Comparison of ENCODE assay signal across 18 cellular contexts in genomic region chr2:217757108-217757463, GRCh38.
DNase-seq lines count a peak whose midpoint lies in the region; ATAC-seq and TF ChIP-seq lines count a peak whose summit lies in the region.
"Had no signal": no experiment of that assay in that cellular context is flagged by ENCODE, and none has a peak within 500 bp of the region (broad histone marks: within the 10 kb centered on the region; RNA-seq: fewer than 3 reads in every experiment).

No MANE protein-coding gene starts in this region.

- H3K4ac ChIP-seq in neuronal stem cell (ENCODE audit: low read length), result no peak overlapping the region

- H3K4me3 Mint-ChIP-seq in activated CD4-positive, alpha-beta T cell treated with anti-CD3 and anti-CD28 coated beads for 36 hours, result peak overlapping the region; percentile 61
- no peak overlapping the region for H3K4me3 Mint-ChIP-seq in GM23338
- H3K4me3 Mint-ChIP-seq in activated naive CD8-positive, alpha-beta T cell treated with anti-CD3 and anti-CD28 coated beads, Interleukin-2, amount 50 U/mL, for 24 hours, result peak overlapping the region; percentile 6
- H3K4me3 Mint-ChIP-seq: type B pancreatic cell had no signal

- peaks cover 6% of the 10 kb centered on the region for H3K9me3 Mint-ChIP-seq in activated CD4-positive, alpha-beta T cell treated with anti-CD3 and anti-CD28 coated beads for 36 hours (ENCODE audit: low read depth)
- H3K9me3 Mint-ChIP-seq in GM23338, result peaks cover 9% of the 10 kb centered on the region; the same call in 2 of the 3 replicates
- H3K9me3 Mint-ChIP-seq in activated naive CD8-positive, alpha-beta T cell treated with anti-CD3 and anti-CD28 coated beads, Interleukin-2, amount 50 U/mL, for 24 hours, result peaks cover 15% of the 10 kb centered on the region

- H4K91ac ChIP-seq in neuronal stem cell (ENCODE audit: low read depth, low read length, poor library complexity), result no peak overlapping the region

- TF ChIP-seq CTCF in GM23338 (conservative IDR thresholded peaks at IDR 0.05; ENCODE audit: low read depth in 2 of 2) (no peak), BE2C (IDR thresholded peaks at IDR 0.05; ENCODE audit: low read depth, low read length) (no peak)

- no peak overlapping the region for H2BK12ac ChIP-seq in neuronal stem cell (ENCODE audit: low read length)

- H3K79me2 ChIP-seq in GM23338 (replicated peaks; ENCODE audit: insufficient read depth), result no peaks in the 10 kb centered on the region

- no peak overlapping the region for H2BK15ac ChIP-seq in neuronal stem cell (ENCODE audit: low read length)

- no peak overlapping the region for H2BK5ac ChIP-seq in neuronal stem cell (ENCODE audit: low read length)

- no peak overlapping the region for H3K9ac ChIP-seq in neuronal stem cell (ENCODE audit: low read depth, low read length, poor library complexity)
- H3K9ac ChIP-seq: BLaER1 had no signal

- no peak overlapping the region for H4K8ac ChIP-seq in neuronal stem cell (ENCODE audit: low read depth, low read length)

- no peak overlapping the region for H3K14ac ChIP-seq in neuronal stem cell (ENCODE audit: low read length)

- H3K36me3 Mint-ChIP-seq in activated CD4-positive, alpha-beta T cell treated with anti-CD3 and anti-CD28 coated beads for 36 hours (ENCODE audit: low read depth), result no peaks in the 10 kb centered on the region
- peaks cover 3% of the 10 kb centered on the region; the same call in 1 of the 3 replicates for H3K36me3 Mint-ChIP-seq in GM23338 (ENCODE audit: low read depth)
- peaks cover 5% of the 10 kb centered on the region for H3K36me3 Mint-ChIP-seq in activated naive CD8-positive, alpha-beta T cell treated with anti-CD3 and anti-CD28 coated beads, Interleukin-2, amount 50 U/mL, for 24 hours (ENCODE audit: low read depth)

- no peaks in the 10 kb centered on the region for H3K79me1 ChIP-seq in neuronal stem cell (ENCODE audit: low read depth, low read length)

- H3K27ac ChIP-seq in GM23338 (ENCODE audit: low read depth) (no peak overlapping the region), neuronal stem cell (replicated peaks; ENCODE audit: low read length) (no peak overlapping the region)
- H3K27ac ChIP-seq: BLaER1, colonic mucosa, Peyer's patch, SJSA1, skin epidermis had no signal

- H2AK5ac ChIP-seq in neuronal stem cell (ENCODE audit: low read depth, low read length), result peak overlapping the region; percentile 42

- ATAC-seq in activated CD4-positive, alpha-beta T cell treated with anti-CD3 and anti-CD28 coated beads for 36 hours, result peak; percentile 45
- ATAC-seq in GM23338 (no peak), HG02885 (IDR thresholded peaks at IDR 0.05; ENCODE audit: poor library complexity, unreplicated experiment) (no peak)
- peak; percentile 55 for ATAC-seq in activated naive CD8-positive, alpha-beta T cell treated with anti-CD3 and anti-CD28 coated beads, Interleukin-2, amount 50 U/mL, for 24 hours

- H3K36me3 ChIP-seq in GM23338 (ENCODE audit: insufficient read depth) (no peaks in the 10 kb centered on the region), neuronal stem cell (replicated peaks in 1 of 2; ENCODE audit: control insufficient read depth in 2 of 2, insufficient read depth in 2 of 2, low read length in 2 of 2) (no peaks in the 10 kb centered on the region), BE2C (no peaks in the 10 kb centered on the region)
- H3K36me3 ChIP-seq: BLaER1, colonic mucosa, Peyer's patch, SJSA1 had no signal

- H2BK120ac ChIP-seq in neuronal stem cell (ENCODE audit: low read depth, low read length), result no peak overlapping the region

- H3K27me3 ChIP-seq in GM23338 (ENCODE audit: insufficient read depth) (0 out of 2 replicates have a peak, but pooled peaks cover 5% of the 10 kb centered on the region), neuronal stem cell (ENCODE audit: control insufficient read depth in 3 of 3, insufficient read depth in 3 of 3, low read depth in 1 of 3, low read length in 3 of 3) (no peaks in the 10 kb centered on the region), BE2C (no peaks in the 10 kb centered on the region)
- H3K27me3 ChIP-seq: BLaER1, colonic mucosa, Peyer's patch, SJSA1 had no signal

- WGBS in neuronal stem cell (ENCODE audit: extremely low coverage in 2 of 2, insufficient read length in 2 of 2, insufficient replicate concordance in 1 of 2), 2 donors, result no CpG with 5 or more reads among the region's 2 CpGs

- peaks cover 9% of the 10 kb centered on the region; the same call in 1 of the 2 replicates for H3K4me1 ChIP-seq in GM23338 (ENCODE audit: insufficient read depth)
- peaks cover 0 to 3% of the 10 kb centered on the region in 2 donors for H3K4me1 ChIP-seq in neuronal stem cell (ENCODE audit: control insufficient read depth in 2 of 2, insufficient read depth in 1 of 2, low read depth in 1 of 2, low read length in 2 of 2)
- no peaks in the 10 kb centered on the region for H3K4me1 ChIP-seq in BE2C
- H3K4me1 ChIP-seq: colonic mucosa, Peyer's patch, SJSA1 had no signal

- no peak overlapping the region for H3K23ac ChIP-seq in neuronal stem cell (ENCODE audit: low read depth, low read length, poor library complexity)

- H3K4me2 ChIP-seq in GM23338, result no peak overlapping the region; the same call in 1 of the 2 replicates
- no peak overlapping the region for H3K4me2 ChIP-seq in neuronal stem cell (ENCODE audit: insufficient read depth, low read length, poor library complexity, severe bottlenecking)

- H3K4me1 Mint-ChIP-seq in activated CD4-positive, alpha-beta T cell treated with anti-CD3 and anti-CD28 coated beads for 36 hours, result peaks cover 24% of the 10 kb centered on the region
- H3K4me1 Mint-ChIP-seq in GM23338, result peaks cover 3% of the 10 kb centered on the region; the same call in 2 of the 3 replicates
- H3K4me1 Mint-ChIP-seq in activated naive CD8-positive, alpha-beta T cell treated with anti-CD3 and anti-CD28 coated beads, Interleukin-2, amount 50 U/mL, for 24 hours, result peaks cover 31% of the 10 kb centered on the region

- H2AFZ ChIP-seq in GM23338, result peak overlapping the region; percentile 98
- H2AFZ ChIP-seq in neuronal stem cell (ENCODE audit: low read length), result peak overlapping the region; percentile 79

- no peaks in the 10 kb centered on the region for H4K20me1 ChIP-seq in GM23338 (replicated peaks; ENCODE audit: insufficient read depth)
- H4K20me1 ChIP-seq: BLaER1 had no signal

- POLR2A ChIA-PET in activated CD4-positive, alpha-beta T cell treated with anti-CD3 and anti-CD28 coated beads for 36 hours (lab: Charles Lee), result no interaction called here

- H3K4me3 ChIP-seq in GM23338, result no peak overlapping the region
- no peak overlapping the region for H3K4me3 ChIP-seq in neuronal stem cell (ENCODE audit: low read length in 2 of 2)
- H3K4me3 ChIP-seq in BE2C (ENCODE audit: low read depth, low read length), result no peak overlapping the region
- H3K4me3 ChIP-seq: BLaER1, colonic mucosa, mucosa of descending colon, SJSA1, skin epidermis had no signal

- CTCF ChIA-PET in activated CD4-positive, alpha-beta T cell treated with anti-CD3 and anti-CD28 coated beads for 36 hours (lab: Charles Lee), result interaction anchor here (0.6 to 1.3 kb wide), 7 partner anchors 29 to 497 kb away, joined by 3 to 5 read pairs (median 3); no protein-coding TSS in a partner anchor

- DNase-seq in activated CD4-positive, alpha-beta T cell treated with anti-CD3 and anti-CD28 coated beads for 36 hours, result peak; percentile 26
- DNase-seq in activated CD4-positive, alpha-beta T cell treated with anti-CD3 and anti-CD28 coated beads for 4 hours, result no peak
- DNase-seq in GM23338 (ENCODE audit: low spot score), result no peak
- DNase-seq in activated naive CD8-positive, alpha-beta T cell treated with anti-CD3 and anti-CD28 coated beads, Interleukin-2, amount 50 U/mL, for 24 hours, result peak; percentile 22
- DNase-seq in neuronal stem cell (ENCODE audit: low spot score), result no peak
- DNase-seq in pons (ENCODE audit: low spot score), result no peak
- DNase-seq in BE2C, result no peak
- DNase-seq: NCI-H1417 treated with DMSO at 0.1 percent for 48 hours; NCI-H2107; NK-92 treated with Interleukin-12 subunit alpha and Interleukin-12 subunit beta, amount 100 ng/mL, for 24 hours had no signal

- H3K27ac Mint-ChIP-seq in activated CD4-positive, alpha-beta T cell treated with anti-CD3 and anti-CD28 coated beads for 36 hours, result peak overlapping the region; percentile 44
- H3K27ac Mint-ChIP-seq in GM23338, result no peak overlapping the region
- H3K27ac Mint-ChIP-seq in activated naive CD8-positive, alpha-beta T cell treated with anti-CD3 and anti-CD28 coated beads, Interleukin-2, amount 50 U/mL, for 24 hours, result peak overlapping the region; percentile 85
- H3K27ac Mint-ChIP-seq: type B pancreatic cell had no signal

- H3K27me3 Mint-ChIP-seq in activated CD4-positive, alpha-beta T cell treated with anti-CD3 and anti-CD28 coated beads for 36 hours, result peaks cover 2% of the 10 kb centered on the region
- H3K27me3 Mint-ChIP-seq in GM23338 (ENCODE audit: insufficient read depth, low read depth, poor library complexity), result no peaks in the 10 kb centered on the region
- peaks cover 2% of the 10 kb centered on the region for H3K27me3 Mint-ChIP-seq in activated naive CD8-positive, alpha-beta T cell treated with anti-CD3 and anti-CD28 coated beads, Interleukin-2, amount 50 U/mL, for 24 hours

- peaks cover under 1 to 1% of the 10 kb centered on the region in 2 donors for H3K9me3 ChIP-seq in neuronal stem cell (replicated peaks in 1 of 2; ENCODE audit: control insufficient read depth in 2 of 2, insufficient read depth in 1 of 2, low read depth in 1 of 2, low read length in 2 of 2)
- peaks cover 3% of the 10 kb centered on the region; the same call in 1 of the 2 replicates for H3K9me3 ChIP-seq in BE2C
- H3K9me3 ChIP-seq: colonic mucosa had no signal

- no peaks in the 10 kb centered on the region for H3K9me2 ChIP-seq in GM23338 (ENCODE audit: insufficient read depth)

- H3K18ac ChIP-seq in neuronal stem cell (ENCODE audit: low read length), result no peak overlapping the region

- intact Hi-C loops in activated CD4-positive, alpha-beta T cell treated with anti-CD3 and anti-CD28 coated beads for 36 hours (cut with DNase I, micrococcal nuclease), result loop anchor here (2.0 to 5.0 kb wide), 5 partner anchors 106 to 1065 kb away; no protein-coding TSS in a partner anchor

- H3F3A ChIP-seq in GM23338 (replicated peaks; ENCODE audit: low read depth), result no peaks in the 10 kb centered on the region

TF ChIP-seq in GM23338, 12 proteins besides CTCF, POLR2A, EP300 and RAD21 (continues in another document):
- TF ChIP-seq CREB1 (CRISPR knock-in tag; IDR thresholded peaks at IDR 0.05; ENCODE audit: low read depth), result no peak

Comparison
In these comparisons a context has a peak if more than half of its experiments do, and no peak if none do; other contexts are left out.
1. DNase-seq: peak in activated CD4-positive, alpha-beta T cell treated with anti-CD3 and anti-CD28 coated beads for 36 hours (single experiment) and activated naive CD8-positive, alpha-beta T cell treated with anti-CD3 and anti-CD28 coated beads, Interleukin-2, amount 50 U/mL, for 24 hours (single experiment); none in activated CD4-positive, alpha-beta T cell treated with anti-CD3 and anti-CD28 coated beads for 4 hours (0 of 2), GM23338 (single experiment), neuronal stem cell (single experiment), pons (single experiment) and BE2C (single experiment).
2. ATAC-seq: peak in activated CD4-positive, alpha-beta T cell treated with anti-CD3 and anti-CD28 coated beads for 36 hours (single experiment) and activated naive CD8-positive, alpha-beta T cell treated with anti-CD3 and anti-CD28 coated beads, Interleukin-2, amount 50 U/mL, for 24 hours (single experiment); none in GM23338 (single experiment) and HG02885 (single experiment).